2 cellular contexts compared by ENCODE assay signal in the genomic region with DNA sequence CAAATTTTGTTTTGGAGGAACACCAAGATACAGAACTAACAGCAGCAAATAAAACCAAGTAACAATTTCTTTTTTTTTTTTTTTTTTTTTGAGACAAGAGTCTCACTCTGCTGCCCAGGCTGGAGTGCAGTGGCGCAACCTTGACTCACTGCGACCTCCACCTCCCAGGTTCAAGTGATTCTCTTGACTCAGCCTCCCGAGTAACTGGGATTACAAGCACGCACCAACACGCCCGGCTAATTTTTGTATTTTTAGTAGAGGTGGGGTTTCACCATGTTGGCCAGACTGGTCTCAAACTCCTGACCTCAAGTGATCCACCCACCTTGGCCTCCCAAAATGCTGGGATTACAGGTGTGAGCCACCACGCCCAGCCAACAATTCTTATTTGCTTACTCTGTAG.
A peak's percentile ranks its signal among the peaks of the same experiment; 100 is the strongest.
TF ChIP-seq lines count a peak whose summit lies in the region.

No MANE protein-coding gene starts in this region.

TF ChIP-seq in K562, 482 proteins besides CTCF, POLR2A, EP300 and RAD21:
- TF ChIP-seq RBM25 (IDR thresholded peaks at IDR 0.05; ENCODE audit: low read depth, low read length, severe bottlenecking) (peak; percentile 12), ZNF121 (CRISPR knock-in tag; conservative IDR thresholded peaks at IDR 0.05) (peak; percentile 56)
TF ChIP-seq in K562: peak in this region for 2; not testable (repeated sequence) for 480.

TF ChIP-seq in HepG2, 621 proteins besides CTCF, POLR2A, EP300 and RAD21:
- peak; percentile 42; the same call in 1 of the 2 replicates for TF ChIP-seq ZNF121 (CRISPR knock-in tag; IDR thresholded peaks at IDR 0.05)
- TF ChIP-seq, protein P1, sequence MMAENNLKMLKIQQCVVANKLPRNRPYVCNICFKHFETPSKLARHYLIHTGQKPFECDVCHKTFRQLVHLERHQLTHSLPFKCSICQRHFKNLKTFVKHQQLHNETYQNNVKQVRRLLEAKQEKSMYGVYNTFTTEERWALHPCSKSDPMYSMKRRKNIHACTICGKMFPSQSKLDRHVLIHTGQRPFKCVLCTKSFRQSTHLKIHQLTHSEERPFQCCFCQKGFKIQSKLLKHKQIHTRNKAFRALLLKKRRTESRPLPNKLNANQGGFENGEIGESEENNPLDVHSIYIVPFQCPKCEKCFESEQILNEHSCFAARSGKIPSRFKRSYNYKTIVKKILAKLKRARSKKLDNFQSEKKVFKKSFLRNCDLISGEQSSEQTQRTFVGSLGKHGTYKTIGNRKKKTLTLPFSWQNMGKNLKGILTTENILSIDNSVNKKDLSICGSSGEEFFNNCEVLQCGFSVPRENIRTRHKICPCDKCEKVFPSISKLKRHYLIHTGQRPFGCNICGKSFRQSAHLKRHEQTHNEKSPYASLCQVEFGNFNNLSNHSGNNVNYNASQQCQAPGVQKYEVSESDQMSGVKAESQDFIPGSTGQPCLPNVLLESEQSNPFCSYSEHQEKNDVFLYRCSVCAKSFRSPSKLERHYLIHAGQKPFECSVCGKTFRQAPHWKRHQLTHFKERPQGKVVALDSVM (CRISPR knock-in tag; IDR thresholded peaks at IDR 0.05) = 0 out of 2 replicates have a peak, but pooled peaks have one; percentile 18
